In genomic region chr21:29033871-29034270, GRCh38 we compare ENCODE assay signal across 11 cellular contexts.
"Had no signal": no experiment of that assay in that cellular context is flagged by ENCODE, and none has a peak within 500 bp of the region (broad histone marks: within the 10 kb centered on the region; RNA-seq: fewer than 3 reads in every experiment).

No MANE protein-coding gene starts in this region.

- H3K4me1 Mint-ChIP-seq: neural progenitor cell had no signal

- H3K27ac ChIP-seq: ascending aorta, esophagus muscularis mucosa, foreskin keratinocyte, neural progenitor cell had no signal

- ATAC-seq: foreskin keratinocyte had no signal

- H2AFZ ChIP-seq: neural progenitor cell had no signal

- DNase-seq: activated CD4-positive, alpha-beta memory T cell treated with anti-CD3 and anti-CD28 coated beads, Interleukin-2, amount 10 ng/mL, durations not matched to agents 7 days and 5 days; activated CD8-positive, alpha-beta memory T cell treated with anti-CD3 and anti-CD28 coated beads, Interleukin-2, amount 50 U/mL, for 48 hours; activated naive CD8-positive, alpha-beta T cell treated with anti-CD3 and anti-CD28 coated beads, Interleukin-2, amount 10 ng/mL, durations not matched to agents 7 days and 5 days; foreskin keratinocyte; head of caudate nucleus; left colon had no signal

- H3K4me1 ChIP-seq: esophagus muscularis mucosa, foreskin keratinocyte, neural progenitor cell had no signal

- H3K27me3 ChIP-seq: ascending aorta, esophagus muscularis mucosa, foreskin keratinocyte, neural progenitor cell had no signal

- H3K27me3 Mint-ChIP-seq: activated CD4-positive, alpha-beta memory T cell treated with anti-CD3 and anti-CD28 coated beads, Interleukin-2, amount 10 ng/mL, durations not matched to agents 7 days and 5 days; activated naive CD8-positive, alpha-beta T cell treated with anti-CD3 and anti-CD28 coated beads, Interleukin-2, amount 10 ng/mL, durations not matched to agents 7 days and 5 days had no signal

- H3K9me3 Mint-ChIP-seq: activated CD4-positive, alpha-beta memory T cell treated with anti-CD3 and anti-CD28 coated beads, Interleukin-2, amount 10 ng/mL, durations not matched to agents 7 days and 5 days; activated naive CD8-positive, alpha-beta T cell treated with anti-CD3 and anti-CD28 coated beads, Interleukin-2, amount 10 ng/mL, durations not matched to agents 7 days and 5 days; neural progenitor cell; T-helper 2 cell treated with Interferon-gamma antibody and Interleukin-4, amounts not matched to agents 5 μg/mL and 100 μg/mL, for 36 hours had no signal

- H3K27ac Mint-ChIP-seq: activated CD4-positive, alpha-beta memory T cell treated with anti-CD3 and anti-CD28 coated beads, Interleukin-2, amount 10 ng/mL, durations not matched to agents 7 days and 5 days; activated naive CD8-positive, alpha-beta T cell treated with anti-CD3 and anti-CD28 coated beads, Interleukin-2, amount 10 ng/mL, durations not matched to agents 7 days and 5 days; neural progenitor cell; T-helper 2 cell treated with Interferon-gamma antibody and Interleukin-4, amounts not matched to agents 5 μg/mL and 100 μg/mL, for 36 hours had no signal

- H3K9me3 ChIP-seq: ascending aorta, esophagus muscularis mucosa had no signal

- H3K4me3 Mint-ChIP-seq: activated CD4-positive, alpha-beta memory T cell treated with anti-CD3 and anti-CD28 coated beads, Interleukin-2, amount 10 ng/mL, durations not matched to agents 7 days and 5 days; activated naive CD8-positive, alpha-beta T cell treated with anti-CD3 and anti-CD28 coated beads, Interleukin-2, amount 10 ng/mL, durations not matched to agents 7 days and 5 days; neural progenitor cell; T-helper 2 cell treated with Interferon-gamma antibody and Interleukin-4, amounts not matched to agents 5 μg/mL and 100 μg/mL, for 36 hours had no signal

- H3K4me2 ChIP-seq: neural progenitor cell, smooth muscle cell had no signal

- H3K4me3 ChIP-seq: ascending aorta, esophagus muscularis mucosa, neural progenitor cell, smooth muscle cell had no signal

- H3K9ac ChIP-seq: neural progenitor cell had no signal
